ENCODE assay signal across 23 cellular contexts in the genomic region with DNA sequence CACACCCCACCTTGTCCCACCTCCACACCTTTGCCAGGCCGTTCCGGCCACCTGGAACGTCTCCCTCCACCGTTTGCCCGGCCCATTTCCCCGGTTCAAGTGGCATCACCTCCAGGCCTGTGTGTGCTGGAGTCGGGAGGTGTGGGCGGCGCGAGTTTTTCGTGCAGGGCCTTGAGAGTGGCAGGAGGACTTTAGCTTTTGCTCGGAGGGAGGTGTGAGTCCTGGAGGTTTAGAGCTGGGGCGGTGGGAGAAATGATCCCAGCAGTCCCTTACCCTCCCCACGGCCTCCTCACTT. TPM values are rescaled to one million over a fixed set of nuclear protein-coding genes. Genes with fewer than 3 reads are reported as not detected.
DNase-seq lines count a peak whose midpoint lies in the region; ATAC-seq and TF ChIP-seq lines count a peak whose summit lies in the region.
"Had no signal": no experiment of that assay in that cellular context is flagged by ENCODE, and none has a peak within 500 bp of the region (broad histone marks: within the 10 kb centered on the region; RNA-seq: fewer than 3 reads in every experiment).

No MANE protein-coding gene starts in this region.

- DNase-seq in mammary epithelial cell (no peak), MCF 10A (ENCODE audit: unreplicated experiment) (no peak), OCI-LY7 (ENCODE audit: low spot score) (no peak), NCI-H345 treated with DMSO at 0.1 percent for 48 hours (lab: John Stamatoyannopoulos, UW; ENCODE audit: unreplicated experiment) (no peak), occipital lobe (lab: John Stamatoyannopoulos, UW) (no peak)
- DNase-seq: activated B cell treated with CpG ODN at 0.5 μM for 24 hours, esophagus squamous epithelium, NCI-H526 treated with DMSO at 0.1 percent for 48 hours had no signal

- H3K4me3 Mint-ChIP-seq in MCF 10A (ENCODE audit: unreplicated experiment), result no peak overlapping the region
- H3K4me3 Mint-ChIP-seq: activated B cell treated with CpG ODN at 0.5 μM for 24 hours; activated naive CD8-positive, alpha-beta T cell treated with anti-CD3 and anti-CD28 coated beads, Interleukin-2, amount 50 U/mL, for 24 hours; stimulated activated memory B cell treated with anti-CD40 and anti-IgM and Interleukin-4, amounts not matched to agents 10 μg/mL and 1 μg/mL and 100 μg/mL, for 72 hours; T-helper 17 cell had no signal

- intact Hi-C loops in mammary epithelial cell (cut with micrococcal nuclease) (no loop called here), MCF 10A (cut with micrococcal nuclease) (no loop called here), OCI-LY7 (cut with micrococcal nuclease; ENCODE audit: unreplicated experiment) (no loop called here)

- dilution Hi-C loops in mammary epithelial cell (cut with HindIII; ENCODE audit: low sequenced_read_pairs), result no loop called here

- no peaks in the 10 kb centered on the region for H3K36me3 Mint-ChIP-seq in MCF 10A (ENCODE audit: insufficient read depth, unreplicated experiment)
- H3K36me3 Mint-ChIP-seq: CD4-positive, CD25-positive, alpha-beta regulatory T cell had no signal

- BruUV-seq in mammary epithelial cell (replicated peaks; lab: Mats Ljungman, UMichigan) (no TSS peak), MCF 10A (replicated peaks; lab: Mats Ljungman, UMichigan) (no TSS peak), OCI-LY7 (replicated peaks; lab: Mats Ljungman, UMichigan) (no TSS peak)

- POLR2A ChIA-PET in MCF 10A (lab: Yijun Ruan, JAX) (no interaction called here), OCI-LY7 (lab: Charles Lee) (no interaction called here)

- no peak overlapping the region for H3K27ac Mint-ChIP-seq in MCF 10A (ENCODE audit: low read depth, unreplicated experiment)
- H3K27ac Mint-ChIP-seq: activated B cell treated with CpG ODN at 0.5 μM for 24 hours; activated naive CD8-positive, alpha-beta T cell treated with anti-CD3 and anti-CD28 coated beads, Interleukin-2, amount 50 U/mL, for 24 hours; CD4-positive, CD25-positive, alpha-beta regulatory T cell; stimulated activated memory B cell treated with anti-CD40 and anti-IgM and Interleukin-4, amounts not matched to agents 10 μg/mL and 1 μg/mL and 100 μg/mL, for 72 hours; T-helper 17 cell had no signal

- CTCF ChIA-PET in mammary epithelial cell (lab: Charles Lee; ENCODE audit: low non-redundant PET) (no interaction called here), MCF 10A (lab: Yijun Ruan, JAX) (interaction anchor here (0.6 to 0.8 kb wide), 3 partner anchors 30 to 1557 kb away, joined by 3 read pairs; no protein-coding TSS in a partner anchor), OCI-LY7 (lab: Charles Lee; ENCODE audit: unreplicated experiment) (no interaction called here)

- peak overlapping the region; percentile 66 for H3K4me2 ChIP-seq in mammary epithelial cell (ENCODE audit: insufficient read depth, low read depth, low read length)
- H3K4me2 ChIP-seq in OCI-LY7 (ENCODE audit: low read length), result peak overlapping the region; percentile 13; the same call in 1 of the 2 replicates
- H3K4me2 ChIP-seq: KMS-11 had no signal

- H3K27me3 ChIP-seq in mammary epithelial cell (ENCODE audit: insufficient read depth, low read length) (peaks cover 11% of the 10 kb centered on the region), subcutaneous abdominal adipose tissue (ENCODE audit: control insufficient read depth in 5 of 5, insufficient read depth in 4 of 5, low read length in 5 of 5) (no peaks in the 10 kb centered on the region)
- H3K27me3 ChIP-seq: cardiac muscle cell, SJCRH30, tibial nerve had no signal

- 90% methylated on average over 2 of the region's 14 CpGs for WGBS in mammary epithelial cell (ENCODE audit: low coverage, missing lambda C conversion rate)

- H3K9me3 Mint-ChIP-seq in MCF 10A (ENCODE audit: unreplicated experiment), result no peaks in the 10 kb centered on the region
- H3K9me3 Mint-ChIP-seq: activated naive CD8-positive, alpha-beta T cell treated with anti-CD3 and anti-CD28 coated beads, Interleukin-2, amount 50 U/mL, for 24 hours had no signal

- peak overlapping the region; percentile 64 for H2AFZ ChIP-seq in mammary epithelial cell (ENCODE audit: low read depth, low read length)
- no peak overlapping the region for H2AFZ ChIP-seq in OCI-LY7 (ENCODE audit: low read length)

- ATAC-seq in HG02571 (IDR thresholded peaks at IDR 0.05; ENCODE audit: unreplicated experiment), result no peak

- no peak overlapping the region for H3K4me3 ChIP-seq in mammary epithelial cell (replicated peaks in 1 of 3; ENCODE audit: insufficient read depth in 1 of 3, low read depth in 2 of 3, low read length in 3 of 3)
- no peak overlapping the region for H3K4me3 ChIP-seq in OCI-LY7 (ENCODE audit: low read depth, low read length, poor library complexity, severe bottlenecking)
- peak overlapping the region; percentile 25 for H3K4me3 ChIP-seq in iPS-11a (ENCODE audit: low read depth, low read length)
- H3K4me3 ChIP-seq in subcutaneous abdominal adipose tissue (ENCODE audit: low read depth in 1 of 5, low read length in 5 of 5), result peak overlapping the region in 3 of 5 donors; percentile 31 to 42 (median 40)
- H3K4me3 ChIP-seq: cardiac muscle cell, SJCRH30 had no signal

- H3K9me3 ChIP-seq in mammary epithelial cell (replicated peaks; ENCODE audit: insufficient read depth, low read length) (no peaks in the 10 kb centered on the region), OCI-LY7 (ENCODE audit: low read length) (no peaks in the 10 kb centered on the region), subcutaneous abdominal adipose tissue (ENCODE audit: control insufficient read depth in 5 of 5, low read length in 5 of 5) (peaks cover 0 to 3% (median 0%) of the 10 kb centered on the region in 5 donors)
- H3K9me3 ChIP-seq: esophagus squamous epithelium, SJCRH30, tibial nerve had no signal

- TF ChIP-seq CTCF in mammary epithelial cell (conservative IDR thresholded peaks at IDR 0.05 in 1 of 2, IDR thresholded peaks at IDR 0.05 in 1 of 2; ENCODE audit: extremely low read depth in 1 of 2, insufficient read depth in 1 of 2, low read depth in 1 of 2, low read length in 2 of 2) (no peak), MCF 10A (IDR thresholded peaks at IDR 0.05; ENCODE audit: unreplicated experiment) (no peak), OCI-LY7 (conservative IDR thresholded peaks at IDR 0.05; ENCODE audit: low read length) (no peak)

- in situ Hi-C loops in mammary epithelial cell (cut with MboI; ENCODE audit: low sequenced_read_pairs in 2 of 2), result no loop called here

- H3K27ac ChIP-seq in mammary epithelial cell (ENCODE audit: insufficient read depth, low read depth, low read length), result no peak overlapping the region
- H3K27ac ChIP-seq in OCI-LY7 (ENCODE audit: low read depth, low read length, poor library complexity, severe bottlenecking), result no peak overlapping the region
- H3K27ac ChIP-seq in subcutaneous abdominal adipose tissue (ENCODE audit: low read depth, low read length), result no peak overlapping the region
- H3K27ac ChIP-seq: cardiac muscle cell, esophagus squamous epithelium, KMS-11, SJCRH30, tibial nerve had no signal

- H3K9me2 ChIP-seq in OCI-LY7 (ENCODE audit: insufficient read depth, low read length), result no peaks in the 10 kb centered on the region

- H3K36me3 ChIP-seq in mammary epithelial cell (ENCODE audit: insufficient read depth, low read length) (no peaks in the 10 kb centered on the region), OCI-LY7 (ENCODE audit: insufficient read depth, low read length) (no peaks in the 10 kb centered on the region), subcutaneous abdominal adipose tissue (ENCODE audit: control insufficient read depth in 5 of 5, insufficient read depth in 5 of 5, low read length in 5 of 5) (no peaks in the 10 kb centered on the region)
- H3K36me3 ChIP-seq: cardiac muscle cell, esophagus squamous epithelium, SJCRH30, tibial nerve had no signal

- H3K9ac ChIP-seq in mammary epithelial cell (ENCODE audit: insufficient read depth, low read length) (no peak overlapping the region), subcutaneous abdominal adipose tissue (ENCODE audit: low read length in 5 of 5) (no peak overlapping the region)
- H3K9ac ChIP-seq: KMS-11 had no signal

- peaks cover 12% of the 10 kb centered on the region for H3K27me3 Mint-ChIP-seq in MCF 10A (ENCODE audit: insufficient read depth, unreplicated experiment)

- H4K20me1 ChIP-seq in mammary epithelial cell (ENCODE audit: insufficient read depth, low read length), result no peaks in the 10 kb centered on the region
- no peaks in the 10 kb centered on the region for H4K20me1 ChIP-seq in OCI-LY7 (ENCODE audit: insufficient read depth, low read length)

- no peaks in the 10 kb centered on the region for H3K79me2 ChIP-seq in mammary epithelial cell (ENCODE audit: insufficient read depth, low read length)
- H3K79me2 ChIP-seq in OCI-LY7 (ENCODE audit: insufficient read depth, low read depth, low read length), result no peaks in the 10 kb centered on the region

- no peaks in the 10 kb centered on the region for H3K4me1 ChIP-seq in mammary epithelial cell (ENCODE audit: insufficient read depth, low read length)
- peaks cover 13% of the 10 kb centered on the region for H3K4me1 ChIP-seq in OCI-LY7 (ENCODE audit: insufficient read depth, low read length, poor library complexity, severe bottlenecking)
- peaks cover 0 to 26% (median 20%) of the 10 kb centered on the region in 5 donors for H3K4me1 ChIP-seq in subcutaneous abdominal adipose tissue (ENCODE audit: control insufficient read depth in 5 of 5, insufficient read depth in 5 of 5, low read length in 5 of 5)
- H3K4me1 ChIP-seq: SJCRH30 had no signal

- no peaks in the 10 kb centered on the region for H3K4me1 Mint-ChIP-seq in MCF 10A (ENCODE audit: insufficient read depth, unreplicated experiment)

RNA-seq across cellular contexts. Expression of gene PALM, which starts 4.3 kb away (rescaled TPM):
- total RNA-seq in mammary epithelial cell, result 1 to 10 TPM in 1 of 2 donors, under 1 TPM in 1; 0.33 to 1.0 TPM
- polyA plus RNA-seq in mammary epithelial cell, result not detected
- polyA minus RNA-seq in mammary epithelial cell, result not detected
- total RNA-seq in MCF 10A (2022), result 0.44 TPM in 1 of 2 replicates, not detected in the other
- 1.4 TPM in 1 of 2 replicates, not detected in the other for total RNA-seq in OCI-LY7 (2014; rRNA removed; shearing (Covaris generic))
- 0.42 and 1.2 TPM in 2 replicates for total RNA-seq in OCI-LY7 (2022)
- total RNA-seq in occipital lobe, result 95.9 TPM
- total RNA-seq: activated B cell treated with CpG ODN at 0.5 μM for 24 hours; CD4-positive, CD25-positive, alpha-beta regulatory T cell; T-helper 17 cell had no signal
- polyA plus RNA-seq: CD4-positive, CD25-positive, alpha-beta regulatory T cell had no signal

RNA-seq across cellular contexts. Expression of gene PRSS57, which starts 9.1 kb away (rescaled TPM):
- total RNA-seq in mammary epithelial cell (not detected), MCF 10A (2022) (not detected in 2 replicates), OCI-LY7 (2022) (not detected in 2 replicates), occipital lobe (not detected)
- not detected for polyA plus RNA-seq in mammary epithelial cell
- not detected for polyA minus RNA-seq in mammary epithelial cell
- total RNA-seq in OCI-LY7 (2014; rRNA removed; shearing (Covaris generic)), result not detected in 2 replicates
- total RNA-seq: A673, activated B cell treated with CpG ODN at 0.5 μM for 24 hours, cardiac muscle cell, esophagus squamous epithelium, mesenteric fat pad, renal cortical epithelial cell, SJCRH30, T-helper 17 cell, tibial nerve had no signal
- polyA plus RNA-seq: cardiac muscle cell; CD4-positive, CD25-positive, alpha-beta regulatory T cell; neural cell had no signal

RNA-seq across cellular contexts. Expression of gene FSTL3, which starts 28.2 kb away (rescaled TPM):
- total RNA-seq in mammary epithelial cell, result 100 to 1,000 TPM; 127 to 140 TPM
- polyA plus RNA-seq in mammary epithelial cell, result 72.2 TPM
- polyA minus RNA-seq in mammary epithelial cell, result 41.3 TPM
- total RNA-seq in MCF 10A (2022), result 172 and 183 TPM in 2 replicates
- 3.4 and 5.7 TPM in 2 replicates for total RNA-seq in OCI-LY7 (2014; rRNA removed; shearing (Covaris generic))
- total RNA-seq in OCI-LY7 (2022), result 6.5 and 7.3 TPM in 2 replicates
- 3.3 TPM for total RNA-seq in occipital lobe

RNA-seq across cellular contexts. Expression of gene RNF126, which starts 41.4 kb away (rescaled TPM):
- total RNA-seq in mammary epithelial cell (10 to 100 TPM; 79.2 to 83.9 TPM), MCF 10A (2022) (53.9 and 68.0 TPM in 2 replicates), OCI-LY7 (2022) (104 and 106 TPM in 2 replicates), occipital lobe (10.8 TPM)
- polyA plus RNA-seq in mammary epithelial cell, result 54.4 TPM
- polyA minus RNA-seq in mammary epithelial cell, result 5.1 TPM
- 85.8 and 98.6 TPM in 2 replicates for total RNA-seq in OCI-LY7 (2014; rRNA removed; shearing (Covaris generic))

RNA-seq across cellular contexts. Expression of gene MISP, which starts 46.5 kb away (rescaled TPM):
- total RNA-seq in mammary epithelial cell, result 10 to 100 TPM; 15.3 to 21.0 TPM
- 13.8 TPM for polyA plus RNA-seq in mammary epithelial cell
- 8.1 TPM for polyA minus RNA-seq in mammary epithelial cell
- 33.7 and 35.0 TPM in 2 replicates for total RNA-seq in MCF 10A (2022)
- not detected in 2 replicates for total RNA-seq in OCI-LY7 (2014; rRNA removed; shearing (Covaris generic))
- 0.23 TPM in 1 of 2 replicates, not detected in the other for total RNA-seq in OCI-LY7 (2022)
- not detected for total RNA-seq in occipital lobe
- total RNA-seq: activated B cell treated with CpG ODN at 0.5 μM for 24 hours; CD4-positive, CD25-positive, alpha-beta regulatory T cell; T-helper 17 cell had no signal
- polyA plus RNA-seq: cardiac muscle cell; CD4-positive, CD25-positive, alpha-beta regulatory T cell had no signal

Comparison
In these comparisons a context has a peak if more than half of its experiments do, and no peak if none do; other contexts are left out.
1. H3K4me3 ChIP-seq: peak in iPS-11a (single experiment) and subcutaneous abdominal adipose tissue (3 of 5); none in mammary epithelial cell (0 of 3) and OCI-LY7 (single experiment).
2. RNA of gene PALM, which starts 4.3 kb away (total RNA-seq): 95.9 TPM in occipital lobe (single experiment); 0.42 to 1.4 TPM in OCI-LY7, 0.33 to 1.0 TPM in mammary epithelial cell and 0.44 TPM in MCF 10A; every median in the first group is over 10 times any median in the second.
3. RNA of gene FSTL3, which starts 28.2 kb away (total RNA-seq): 172 to 183 TPM in MCF 10A and 127 to 140 TPM in mammary epithelial cell; 3.4 to 7.3 TPM in OCI-LY7 and 3.3 TPM in occipital lobe (single experiment); every median in the first group is over 10 times any median in the second.